27 cellular contexts compared by ENCODE assay signal in genomic region chr2:145511946-145512345, GRCh38.
A peak's percentile ranks its signal among the peaks of the same experiment; 100 is the strongest.
DNase-seq lines count a peak whose midpoint lies in the region; ATAC-seq, FAIRE-seq and TF ChIP-seq lines count a peak whose summit lies in the region.
"Had no signal": no experiment of that assay in that cellular context is flagged by ENCODE, and none has a peak within 500 bp of the region (broad histone marks: within the 10 kb centered on the region; RNA-seq: fewer than 3 reads in every experiment).

No MANE protein-coding gene starts in this region.

- intact Hi-C loops in K562 (cut with micrococcal nuclease), result no loop called here
- intact Hi-C loops in Calu3 (cut with micrococcal nuclease; ENCODE audit: unreplicated experiment), result no loop called here

- CTCF ChIA-PET in K562 (lab: Yijun Ruan, JAX; ENCODE audit: low intra/inter-chr PET ratio), result no interaction called here
- CTCF ChIA-PET in Calu3 (lab: Charles Lee), result no interaction called here

- DNase-seq in COLO829 (ENCODE audit: low spot score), result peak; percentile 46
- peak; percentile 6 for DNase-seq in RPMI7951 (ENCODE audit: low read depth)
- no peak for DNase-seq in K562 (ENCODE audit: extremely low read depth in 1 of 4, low spot score in 3 of 4)
- peak; percentile 93 for DNase-seq in foreskin melanocyte
- DNase-seq in GM12891 (ENCODE audit: insufficient read length, low spot score), result no peak
- no peak for DNase-seq in NCI-H82 treated with DMSO at 0.1 percent for 48 hours (lab: John Stamatoyannopoulos, UW; ENCODE audit: unreplicated experiment)
- no peak for DNase-seq in Calu3
- DNase-seq: AML-193; Caco-2; CD4-positive, alpha-beta memory T cell; CD4-positive, CD25-positive, alpha-beta regulatory T cell; CD8-positive, alpha-beta memory T cell; DMS 273 treated with DMSO at 0.1 percent for 48 hours; DMS153; DMS53; DMS79; DND-41; EL; GDM1 had no signal

- no peak overlapping the region for H3K27ac ChIP-seq in K562 (ENCODE audit: extremely low read depth, low read depth, low read length)
- H3K27ac ChIP-seq: 22Rv1; A549; BLaER1 treated with 17β-estradiol and CSF1 and Interleukin-3, amounts not matched to agents 10 nM and 100 nM; C4-2B had no signal

- in situ Hi-C loops in K562 (cut with MboI), result no loop called here

- no peak for TF ChIP-seq EP300 in K562 (IDR thresholded peaks at IDR 0.05; ENCODE audit: low read length)

- H3K4me3 Mint-ChIP-seq in Calu3 (ENCODE audit: low read depth, unreplicated experiment), result no peak overlapping the region
- H3K4me3 Mint-ChIP-seq: B cell; CD4-positive, alpha-beta memory T cell; CD4-positive, CD25-positive, alpha-beta regulatory T cell; CD8-positive, alpha-beta memory T cell had no signal

- H3K27me3 ChIP-seq in K562 (ENCODE audit: control insufficient read depth in 2 of 2, insufficient read depth in 2 of 2, low read length in 2 of 2), result no peaks in the 10 kb centered on the region
- H3K27me3 ChIP-seq: BLaER1 treated with 17β-estradiol and CSF1 and Interleukin-3, amounts not matched to agents 10 nM and 100 nM had no signal

- no peak for TF ChIP-seq POLR2A in K562 (conservative IDR thresholded peaks at IDR 0.05)
- no peak for TF ChIP-seq POLR2A in GM12891 (IDR thresholded peaks at IDR 0.05; ENCODE audit: low read depth, low read length)

- no peaks in the 10 kb centered on the region for H3K36me3 Mint-ChIP-seq in Calu3 (ENCODE audit: insufficient read depth, unreplicated experiment)
- H3K36me3 Mint-ChIP-seq: CD4-positive, alpha-beta memory T cell; CD4-positive, CD25-positive, alpha-beta regulatory T cell; CD8-positive, alpha-beta memory T cell had no signal

- H3K9ac ChIP-seq in K562 (ENCODE audit: insufficient read depth in 1 of 2, low read depth in 2 of 2, low read length in 2 of 2), result no peak overlapping the region
- H3K9ac ChIP-seq: BLaER1 treated with 17β-estradiol and CSF1 and Interleukin-3, amounts not matched to agents 10 nM and 100 nM had no signal

- no peak for TF ChIP-seq RAD21 in K562 (CRISPR knock-in tag; conservative IDR thresholded peaks at IDR 0.05 in 1 of 2, IDR thresholded peaks at IDR 0.05 in 1 of 2)

- POLR2A ChIA-PET in K562 (lab: Yijun Ruan, JAX), result no interaction called here

- no peak overlapping the region for H3K4me2 ChIP-seq in K562 (ENCODE audit: insufficient read depth, low read length)
- H3K4me2 ChIP-seq: A549; BLaER1 treated with 17β-estradiol and CSF1 and Interleukin-3, amounts not matched to agents 10 nM and 100 nM had no signal

- H4K20me1 ChIP-seq in K562 (replicated peaks; ENCODE audit: control insufficient read depth, insufficient read depth, low read length), result no peaks in the 10 kb centered on the region
- H4K20me1 ChIP-seq: BLaER1 treated with 17β-estradiol and CSF1 and Interleukin-3, amounts not matched to agents 10 nM and 100 nM had no signal

- H3K4me3 ChIP-seq in K562, result no peak overlapping the region
- H3K4me3 ChIP-seq: A549; BLaER1 treated with 17β-estradiol and CSF1 and Interleukin-3, amounts not matched to agents 10 nM and 100 nM; GM12878 had no signal

- H2AFZ ChIP-seq in K562 (ENCODE audit: low read depth, low read length), result 0 out of 2 replicates have a peak overlapping the region, but pooled peaks have one; percentile 4

- no peaks in the 10 kb centered on the region for H3K4me1 ChIP-seq in K562 (replicated peaks in 1 of 2; ENCODE audit: control insufficient read depth in 2 of 2, insufficient read depth in 2 of 2, low read length in 2 of 2)
- H3K4me1 ChIP-seq: A549; BLaER1 treated with 17β-estradiol and CSF1 and Interleukin-3, amounts not matched to agents 10 nM and 100 nM; Caco-2 had no signal

- no peak overlapping the region for H3K27ac Mint-ChIP-seq in Calu3 (ENCODE audit: unreplicated experiment)
- H3K27ac Mint-ChIP-seq: B cell; CD4-positive, alpha-beta memory T cell; CD4-positive, CD25-positive, alpha-beta regulatory T cell; CD8-positive, alpha-beta memory T cell had no signal

- no TSS peak for BruUV-seq in K562 (replicated peaks; lab: Mats Ljungman, UMichigan)
- BruUV-seq in Calu3 (replicated peaks; lab: Mats Ljungman, UMichigan), result no TSS peak

- FAIRE-seq in K562 (lab: Jason Lieb, UNC) (no peak), GM12891 (lab: Jason Lieb, UNC) (no peak)
- FAIRE-seq: A549, GM12878, GM19239 had no signal

- no peaks in the 10 kb centered on the region for H3K36me3 ChIP-seq in K562 (ENCODE audit: control insufficient read depth, insufficient read depth, low read length)
- H3K36me3 ChIP-seq: BLaER1 treated with 17β-estradiol and CSF1 and Interleukin-3, amounts not matched to agents 10 nM and 100 nM had no signal

- H3K79me2 ChIP-seq in K562 (ENCODE audit: control insufficient read depth, insufficient read depth, low read length), result no peaks in the 10 kb centered on the region

- H3K4me1 Mint-ChIP-seq in Calu3 (ENCODE audit: low read depth, unreplicated experiment), result no peaks in the 10 kb centered on the region
- H3K4me1 Mint-ChIP-seq: B cell; CD4-positive, alpha-beta memory T cell; CD4-positive, CD25-positive, alpha-beta regulatory T cell; CD8-positive, alpha-beta memory T cell had no signal

- no peaks in the 10 kb centered on the region for H3K9me3 Mint-ChIP-seq in Calu3 (ENCODE audit: low read depth, unreplicated experiment)
- H3K9me3 Mint-ChIP-seq: CD8-positive, alpha-beta memory T cell had no signal

- no peaks in the 10 kb centered on the region for H3K9me3 ChIP-seq in K562 (replicated peaks; ENCODE audit: control insufficient read depth, insufficient read depth, low read depth, low read length)
- H3K9me3 ChIP-seq: A549, Caco-2 had no signal

- H3K9me1 ChIP-seq in K562 (ENCODE audit: control insufficient read depth, insufficient read depth, low read length), result no peaks in the 10 kb centered on the region

- TF ChIP-seq CTCF in K562 (IDR thresholded peaks at IDR 0.05 in 2 of 3, conservative IDR thresholded peaks at IDR 0.05 in 1 of 3; ENCODE audit: insufficient read depth in 2 of 3, low read depth in 1 of 3, low read length in 3 of 3) (no peak), Calu3 (IDR thresholded peaks at IDR 0.05; ENCODE audit: unreplicated experiment) (no peak)

- ATAC-seq in K562 (no peak), GM19324 (IDR thresholded peaks at IDR 0.05; ENCODE audit: low FRiP score, unreplicated experiment) (no peak)
- ATAC-seq: A549, GM12878 had no signal

- 59% methylated on average over 4 of the region's 4 CpGs for WGBS in K562 (ENCODE audit: insufficient coverage, low coverage, missing lambda C conversion rate)

- H3K27me3 Mint-ChIP-seq in Calu3 (ENCODE audit: unreplicated experiment), result no peaks in the 10 kb centered on the region
- H3K27me3 Mint-ChIP-seq: B cell; CD4-positive, alpha-beta memory T cell; CD4-positive, CD25-positive, alpha-beta regulatory T cell; CD8-positive, alpha-beta memory T cell had no signal

TF ChIP-seq in K562, 482 proteins besides CTCF, POLR2A, EP300 and RAD21:
- TF ChIP-seq RBM14 (IDR thresholded peaks at IDR 0.05; ENCODE audit: borderline replicate concordance, insufficient read depth, low read depth, low read length) (no peak), MEF2A (IDR thresholded peaks at IDR 0.05; ENCODE audit: control insufficient read depth, low read depth, low read length) (no peak), ZEB2 (IDR thresholded peaks at IDR 0.05) (no peak), MNT (conservative IDR thresholded peaks at IDR 0.05) (no peak), LEF1 (IDR thresholded peaks at IDR 0.05) (no peak), GATA2 (CRISPR knock-in tag; IDR thresholded peaks at IDR 0.05) (no peak), CEBPG (CRISPR knock-in tag; IDR thresholded peaks at IDR 0.05) (no peak), CEBPG (tag; conservative IDR thresholded peaks at IDR 0.05 in 1 of 2, IDR thresholded peaks at IDR 0.05 in 1 of 2) (no peak)

TF ChIP-seq in GM12891, 5 proteins besides CTCF, POLR2A, EP300 and RAD21:
- TF ChIP-seq POLR2AphosphoS5 (IDR thresholded peaks at IDR 0.05; ENCODE audit: low read depth, low read length), result no peak
- TF ChIP-seq POU2F2 (IDR thresholded peaks at IDR 0.05; ENCODE audit: low read depth, low read length), result no peak
- TF ChIP-seq TAF1 (IDR thresholded peaks at IDR 0.05; ENCODE audit: low read depth, low read length), result no peak
- TF ChIP-seq SPI1 (IDR thresholded peaks at IDR 0.05; ENCODE audit: low read depth, low read length), result no peak
- TF ChIP-seq PAX5 (IDR thresholded peaks at IDR 0.05; ENCODE audit: insufficient read depth, low read length, severe bottlenecking), result no peak

Comparison
In these comparisons a context has a peak if more than half of its experiments do, and no peak if none do; other contexts are left out.
1. DNase-seq: peak in COLO829 (single experiment), RPMI7951 (single experiment) and foreskin melanocyte (single experiment); none in K562 (0 of 4), GM12891 (single experiment), NCI-H82 treated with DMSO at 0.1 percent for 48 hours (single experiment) and Calu3 (single experiment).